ENCODE assay signal across 15 cellular contexts in genomic region chr10:128908109-128908898, GRCh38.
DNase-seq lines count a peak whose midpoint lies in the region; ATAC-seq and TF ChIP-seq lines count a peak whose summit lies in the region.
"Had no signal": no experiment of that assay in that cellular context is flagged by ENCODE, and none has a peak within 500 bp of the region (broad histone marks: within the 10 kb centered on the region; RNA-seq: fewer than 3 reads in every experiment).

No MANE protein-coding gene starts in this region.

- peak; percentile 47 for TF ChIP-seq CTCF in Loucy (conservative IDR thresholded peaks at IDR 0.05; ENCODE audit: low read length)
- peak; percentile 7 for TF ChIP-seq CTCF in foreskin keratinocyte (conservative IDR thresholded peaks at IDR 0.05)
- no peak for TF ChIP-seq CTCF in WERI-Rb-1 (IDR thresholded peaks at IDR 0.05; ENCODE audit: low read depth, low read length)
- TF ChIP-seq CTCF in PC-9 (conservative IDR thresholded peaks at IDR 0.05), result no peak

- peak overlapping the region; percentile 36 for H3K9ac ChIP-seq in Loucy (ENCODE audit: low read depth, low read length, poor library complexity, severe bottlenecking)

- POLR2A ChIA-PET in PC-9 (lab: Charles Lee; ENCODE audit: unreplicated experiment), result no interaction called here

- H3K36me3 ChIP-seq in Loucy (ENCODE audit: insufficient read depth, low read length) (no peaks in the 10 kb centered on the region), WERI-Rb-1 (no peaks in the 10 kb centered on the region), PC-9 (ENCODE audit: low read depth) (no peaks in the 10 kb centered on the region)
- H3K36me3 ChIP-seq: tibial artery had no signal

- no peak overlapping the region for H3K4me3 Mint-ChIP-seq in stimulated activated memory B cell treated with anti-CD40 and anti-IgM and Interleukin-4, amounts not matched to agents 10 μg/mL and 1 μg/mL and 100 μg/mL, for 72 hours

- no peaks in the 10 kb centered on the region for H3K4me1 Mint-ChIP-seq in stimulated activated memory B cell treated with anti-CD40 and anti-IgM and Interleukin-4, amounts not matched to agents 10 μg/mL and 1 μg/mL and 100 μg/mL, for 72 hours

- peak overlapping the region; percentile 92 for H2AFZ ChIP-seq in Loucy (ENCODE audit: low read length)
- no peak overlapping the region for H2AFZ ChIP-seq in PC-9

- no peaks in the 10 kb centered on the region for H3K9me3 Mint-ChIP-seq in stimulated activated memory B cell treated with anti-CD40 and anti-IgM and Interleukin-4, amounts not matched to agents 10 μg/mL and 1 μg/mL and 100 μg/mL, for 72 hours

- ATAC-seq in GM18499 (IDR thresholded peaks at IDR 0.05; ENCODE audit: insufficient read depth, unreplicated experiment) (peak; percentile 77), foreskin keratinocyte (peak; percentile 80)
- ATAC-seq in stimulated activated memory B cell treated with anti-CD40 and anti-IgM and Interleukin-4, amounts not matched to agents 10 μg/mL and 1 μg/mL and 100 μg/mL, for 72 hours, result no peak

- H3K4me2 ChIP-seq in Loucy (ENCODE audit: low read depth, low read length, poor library complexity, severe bottlenecking), result peak overlapping the region; percentile 48
- no peak overlapping the region for H3K4me2 ChIP-seq in PC-9

- H3K4me1 ChIP-seq in Loucy (ENCODE audit: insufficient read depth, low read length, poor library complexity, severe bottlenecking) (peaks cover 30% of the 10 kb centered on the region), foreskin keratinocyte (peaks cover 24% of the 10 kb centered on the region), PC-9 (replicated peaks; ENCODE audit: insufficient read depth) (no peaks in the 10 kb centered on the region)
- H3K4me1 ChIP-seq: Caco-2, tibial artery had no signal

- H3K36me3 Mint-ChIP-seq in stimulated activated memory B cell treated with anti-CD40 and anti-IgM and Interleukin-4, amounts not matched to agents 10 μg/mL and 1 μg/mL and 100 μg/mL, for 72 hours, result no peaks in the 10 kb centered on the region

- H3F3A ChIP-seq in Loucy (ENCODE audit: low read depth) (no peaks in the 10 kb centered on the region), PC-9 (ENCODE audit: insufficient read depth, low read depth) (no peaks in the 10 kb centered on the region)

- H3K4me3 ChIP-seq in Loucy (ENCODE audit: low read length, poor library complexity, severe bottlenecking), result peak overlapping the region; percentile 36
- H3K4me3 ChIP-seq in WERI-Rb-1 (ENCODE audit: low read depth, low read length), result no peak overlapping the region
- H3K4me3 ChIP-seq in PC-9, result no peak overlapping the region
- H3K4me3 ChIP-seq: tibial artery had no signal

- BruUV-seq in PC-9 (replicated peaks; lab: Mats Ljungman, UMichigan), result no TSS peak

- peak; percentile 23 for DNase-seq in NCI-H2171 treated with DMSO at 0.1 percent for 48 hours (lab: John Stamatoyannopoulos, UW)
- no peak for DNase-seq in NCI-H2171 (lab: John Stamatoyannopoulos, UW)
- DNase-seq in foreskin keratinocyte, result peak; percentile 89 to 95
- DNase-seq in WERI-Rb-1, result no peak
- no peak for DNase-seq in PC-9
- DNase-seq: Caco-2; midbrain; NCI-H1048; NCI-H446 treated with DMSO at 0.1 percent for 48 hours; posterior cingulate gyrus; stimulated activated CD8-positive, alpha-beta memory T cell treated with anti-CD3 and anti-CD28 coated beads, Interleukin-4, amount 100 ng/mL, for 48 hours; tibial artery had no signal

- H3K27ac Mint-ChIP-seq in stimulated activated memory B cell treated with anti-CD40 and anti-IgM and Interleukin-4, amounts not matched to agents 10 μg/mL and 1 μg/mL and 100 μg/mL, for 72 hours, result no peak overlapping the region

- H3K27me3 ChIP-seq in Loucy (ENCODE audit: insufficient read depth, low read length, poor library complexity, severe bottlenecking), result no peaks in the 10 kb centered on the region
- H3K27me3 ChIP-seq in foreskin keratinocyte, result no peaks in the 10 kb centered on the region
- peaks cover 6% of the 10 kb centered on the region for H3K27me3 ChIP-seq in WERI-Rb-1 (ENCODE audit: insufficient read depth, low read depth, severe bottlenecking)
- H3K27me3 ChIP-seq in PC-9 (ENCODE audit: insufficient read depth, low read depth), result peaks cover 3% of the 10 kb centered on the region; the same call in 1 of the 2 replicates

- H3K9me2 ChIP-seq in Loucy (replicated peaks; ENCODE audit: low read depth, low read length) (no peaks in the 10 kb centered on the region), PC-9 (ENCODE audit: insufficient read depth) (no peaks in the 10 kb centered on the region)

- CTCF ChIA-PET in PC-9 (lab: Charles Lee), result no interaction called here

- peak overlapping the region; percentile 43 for H3K27ac ChIP-seq in foreskin keratinocyte
- H3K27ac ChIP-seq in WERI-Rb-1, result no peak overlapping the region
- H3K27ac ChIP-seq in PC-9, result no peak overlapping the region
- H3K27ac ChIP-seq: tibial artery had no signal

- H4K20me1 ChIP-seq in Loucy (ENCODE audit: insufficient read depth, low read length, poor library complexity, severe bottlenecking), result no peaks in the 10 kb centered on the region
- H4K20me1 ChIP-seq in PC-9 (ENCODE audit: insufficient read depth), result no peaks in the 10 kb centered on the region

- H3K79me2 ChIP-seq in Loucy (ENCODE audit: insufficient read depth, low read length), result no peaks in the 10 kb centered on the region
- no peaks in the 10 kb centered on the region for H3K79me2 ChIP-seq in PC-9 (ENCODE audit: low read depth)

- intact Hi-C loops in PC-9 (cut with micrococcal nuclease; ENCODE audit: unreplicated experiment), result no loop called here

- no peaks in the 10 kb centered on the region for H3K9me3 ChIP-seq in Loucy (ENCODE audit: insufficient read depth, low read depth, low read length)
- H3K9me3 ChIP-seq in WERI-Rb-1 (ENCODE audit: severe bottlenecking), result no peaks in the 10 kb centered on the region
- H3K9me3 ChIP-seq in PC-9 (ENCODE audit: insufficient read depth, low read depth), result no peaks in the 10 kb centered on the region
- H3K9me3 ChIP-seq: Caco-2, tibial artery had no signal

- H3K27me3 Mint-ChIP-seq in stimulated activated memory B cell treated with anti-CD40 and anti-IgM and Interleukin-4, amounts not matched to agents 10 μg/mL and 1 μg/mL and 100 μg/mL, for 72 hours, result no peaks in the 10 kb centered on the region

Comparison
In these comparisons a context has a peak if more than half of its experiments do, and no peak if none do; other contexts are left out.
1. DNase-seq: peak in NCI-H2171 treated with DMSO at 0.1 percent for 48 hours (single experiment) and foreskin keratinocyte (2 of 2); none in NCI-H2171 (single experiment), WERI-Rb-1 (single experiment) and PC-9 (0 of 2).
2. CTCF ChIP-seq: peak in Loucy (single experiment) and foreskin keratinocyte (single experiment); none in WERI-Rb-1 (single experiment) and PC-9 (single experiment).